Comparison of ENCODE assay signal across 8 cellular contexts in genomic region chr19:12400618-12401502, GRCh38. TPM values are rescaled to one million over a fixed set of nuclear protein-coding genes. Genes with fewer than 3 reads are reported as not detected.
A peak's percentile ranks its signal among the peaks of the same experiment; 100 is the strongest.
DNase-seq lines count a peak whose midpoint lies in the region; ATAC-seq and TF ChIP-seq lines count a peak whose summit lies in the region.

ZNF799 (minus strand) TSS chr19:12401271; CDS start chr19:12401070, 201 bp downstream.

- WGBS in spleen, 5 donors = 0 to 1% (median 0%) methylated on average over 21 to 71 of the region's 71 CpGs

- H3K9me3 ChIP-seq in spleen = no peaks in the 10 kb centered on the region

- DNase-seq in NCI-H2196 (lab: John Stamatoyannopoulos, UW; ENCODE audit: unreplicated experiment) (peak; percentile 94), cardiac fibroblast (ENCODE audit: low read depth in 2 of 2) (peak; percentile 98 to 99), inferior parietal cortex (ENCODE audit: extremely low spot score) (peak; percentile 95), spleen (peak; percentile 98)

- H2AFZ ChIP-seq in ACC112 (ENCODE audit: low read length, unreplicated experiment) = peak within 1 kb of the TSS; percentile 93

- TF ChIP-seq CTCF in WI38 (IDR thresholded peaks at IDR 0.05; ENCODE audit: low read depth, low read length) (no peak), cardiac fibroblast (IDR thresholded peaks at IDR 0.05; ENCODE audit: low read depth, low read length) (no peak), spleen (IDR thresholded peaks at IDR 0.05 in 8 of 11, conservative IDR thresholded peaks at IDR 0.05 in 3 of 11) (peak in 4 of 11 experiments; percentile 2 to 22 (median 12))

- H3K79me2 ChIP-seq in ACC112 (ENCODE audit: control insufficient read depth, insufficient read depth, low read length, unreplicated experiment) = peaks cover 3% of the 10 kb centered on the region

- intact Hi-C loops in spleen (cut with DNase I; ENCODE audit: low total_unique reads) = no loop called here

- ATAC-seq in GM18868 (IDR thresholded peaks at IDR 0.05; ENCODE audit: unreplicated experiment) (peak; percentile 90), HG03108 (IDR thresholded peaks at IDR 0.05; ENCODE audit: unreplicated experiment) (peak; percentile 89)

- H3K36me3 ChIP-seq in ACC112 (ENCODE audit: insufficient read depth, low read length) (no peaks in the 10 kb centered on the region), spleen (no peaks in the 10 kb centered on the region)

- H3K27ac ChIP-seq in ACC112 (ENCODE audit: low read depth, low read length) (peak within 1 kb of the TSS; percentile 67; the same call in 1 of the 2 replicates), spleen (peak within 1 kb of the TSS; percentile 74 to 91 (median 86))

- no peaks in the 10 kb centered on the region for H3K4me1 ChIP-seq in ACC112 (ENCODE audit: control insufficient read depth, insufficient read depth, low read length, unreplicated experiment)
- peaks cover 0 to 30% (median 9%) of the 10 kb centered on the region in 6 donors for H3K4me1 ChIP-seq in spleen

- TF ChIP-seq POLR2A in spleen (IDR thresholded peaks at IDR 0.05) = no peak

- H3K4me3 ChIP-seq in ACC112 (ENCODE audit: low read depth, low read length) (peak within 1 kb of the TSS; percentile 90), WI38 (ENCODE audit: low read depth, low read length) (peak within 1 kb of the TSS; percentile 78), cardiac fibroblast (replicated peaks in 1 of 2; ENCODE audit: low read depth in 2 of 2, low read length in 2 of 2) (peak within 1 kb of the TSS; percentile 79 to 87), spleen (peak within 1 kb of the TSS; percentile 85 to 99 (median 92))

- H3K27me3 ChIP-seq in ACC112 (ENCODE audit: insufficient read depth, low read length) (no peaks in the 10 kb centered on the region), spleen (replicated peaks in 1 of 7) (peaks cover 0 to 4% (median 0%) of the 10 kb centered on the region in 7 donors)

RNA-seq across cellular contexts. Expression of gene ZNF799, which starts in this region (rescaled TPM):
- total RNA-seq in spleen = 10 to 100 TPM in 1 of 7 donors, 1 to 10 TPM in 6; 6.3 to 12.8 (median 7.6) TPM
- 1 to 10 TPM; 3.2 to 4.4 (median 4.0) TPM for polyA plus RNA-seq in spleen

Comparison
In these comparisons a context has a peak if more than half of its experiments do, and no peak if none do; other contexts are left out.
1. Peak in every context shown above with its lines: DNase-seq, ATAC-seq, H3K4me3 ChIP-seq and H3K27ac ChIP-seq.